21 cellular contexts compared by ENCODE assay signal in genomic region chr3:155093261-155093660, GRCh38. TPM values are rescaled to one million over a fixed set of nuclear protein-coding genes. Genes with fewer than 3 reads are reported as not detected.
DNase-seq lines count a peak whose midpoint lies in the region; ATAC-seq and TF ChIP-seq lines count a peak whose summit lies in the region.
"Had no signal": no experiment of that assay in that cellular context is flagged by ENCODE, and none has a peak within 500 bp of the region (broad histone marks: within the 10 kb centered on the region; RNA-seq: fewer than 3 reads in every experiment).

No MANE protein-coding gene starts in this region.

- H3K9ac ChIP-seq in MM.1S (ENCODE audit: low read length), result no peak overlapping the region
- H3K9ac ChIP-seq: parathyroid adenoma had no signal

- no peaks in the 10 kb centered on the region for H3K9me2 ChIP-seq in MM.1S (replicated peaks; ENCODE audit: insufficient read depth, low read length)

- H3K79me2 ChIP-seq in MM.1S (ENCODE audit: low read length), result no peaks in the 10 kb centered on the region

- no peak overlapping the region for H2AFZ ChIP-seq in MM.1S (ENCODE audit: low read length)
- H2AFZ ChIP-seq: parathyroid adenoma had no signal

- H3F3A ChIP-seq in MM.1S (ENCODE audit: insufficient read depth, low read length), result no peaks in the 10 kb centered on the region

- no peaks in the 10 kb centered on the region for H3K9me3 ChIP-seq in MM.1S (replicated peaks; ENCODE audit: insufficient read depth, low read length)
- H3K9me3 ChIP-seq in stomach, result no peaks in the 10 kb centered on the region
- no peaks in the 10 kb centered on the region for H3K9me3 ChIP-seq in left lung
- H3K9me3 ChIP-seq: right lobe of liver, transverse colon had no signal

- TF ChIP-seq EP300 in stomach (IDR thresholded peaks at IDR 0.05), result no peak

- H3K4me2 ChIP-seq in MM.1S (ENCODE audit: low read depth, low read length), result no peak overlapping the region

- intact Hi-C loops in stomach (cut with DNase I; ENCODE audit: low total_unique reads) (no loop called here), left lung (cut with DNase I) (no loop called here)

- H3K27ac ChIP-seq in MM.1S (ENCODE audit: low read length) (no peak overlapping the region), stomach (no peak overlapping the region), left lung (no peak overlapping the region)
- H3K27ac ChIP-seq: parathyroid adenoma, right lobe of liver, transverse colon had no signal

- no peaks in the 10 kb centered on the region for H3K27me3 ChIP-seq in MM.1S (replicated peaks; ENCODE audit: insufficient read depth, low read length)
- no peaks in the 10 kb centered on the region for H3K27me3 ChIP-seq in stomach
- no peaks in the 10 kb centered on the region for H3K27me3 ChIP-seq in left lung
- H3K27me3 ChIP-seq: right lobe of liver, transverse colon had no signal

- H4K20me1 ChIP-seq in MM.1S (ENCODE audit: insufficient read depth, low read length), result no peaks in the 10 kb centered on the region

- TF ChIP-seq CTCF in MM.1S (IDR thresholded peaks at IDR 0.05; ENCODE audit: low read length) (no peak), stomach (IDR thresholded peaks at IDR 0.05) (no peak), left lung (IDR thresholded peaks at IDR 0.05) (no peak)

- no peak for ATAC-seq in HG03565 (IDR thresholded peaks at IDR 0.05; ENCODE audit: unreplicated experiment)
- no peak for ATAC-seq in left lung
- ATAC-seq: left lobe of liver, right lobe of liver had no signal

- H3K4me1 ChIP-seq in MM.1S (ENCODE audit: low read length), result no peaks in the 10 kb centered on the region
- no peaks in the 10 kb centered on the region for H3K4me1 ChIP-seq in stomach
- H3K4me1 ChIP-seq in left lung, result no peaks in the 10 kb centered on the region
- H3K4me1 ChIP-seq: parathyroid adenoma, right lobe of liver, transverse colon had no signal

- 14 to 44% (median 40%) methylated on average over 7 of the region's 7 CpGs for WGBS in stomach, 5 donors

- H3K4me3 ChIP-seq in MM.1S (ENCODE audit: low read length), result no peak overlapping the region
- H3K4me3 ChIP-seq in stomach, result no peak overlapping the region
- no peak overlapping the region for H3K4me3 ChIP-seq in left lung
- H3K4me3 ChIP-seq: right lobe of liver, transverse colon had no signal

- H3K36me3 ChIP-seq in MM.1S (replicated peaks; ENCODE audit: insufficient read depth, low read length) (no peaks in the 10 kb centered on the region), stomach (no peaks in the 10 kb centered on the region), left lung (no peaks in the 10 kb centered on the region)
- H3K36me3 ChIP-seq: transverse colon had no signal

- DNase-seq in NCI-H748 (lab: John Stamatoyannopoulos, UW; ENCODE audit: unreplicated experiment), result peak; percentile 2
- DNase-seq in NCI-H748 treated with DMSO at 0.1 percent for 48 hours (lab: John Stamatoyannopoulos, UW), result no peak
- peak; percentile 59 for DNase-seq in MM.1S
- peak; percentile 93 for DNase-seq in NCI-H774 (lab: John Stamatoyannopoulos, UW)
- DNase-seq in stomach, result peak; percentile 34
- DNase-seq in activated CD4-positive, alpha-beta T cell treated with anti-CD3 and anti-CD28 coated beads, Interleukin-2, amount 50 U/mL, for 1 hour, result no peak
- no peak for DNase-seq in left lung
- DNase-seq: activated CD4-positive, alpha-beta T cell treated with anti-CD3 and anti-CD28 coated beads for 48 hours; AML-193; effector CD4-positive, alpha-beta T cell; GOT3; NCI-H1694; NCI-H510A treated with DMSO at 0.1 percent for 48 hours; right lobe of liver; Right ventricle myocardium superior; T-helper 1 cell; transverse colon had no signal

- TF ChIP-seq POLR2A in stomach (IDR thresholded peaks at IDR 0.05), result no peak

RNA-seq across cellular contexts. Expression of gene MME, which starts 13.1 kb away (rescaled TPM):
- 10 to 100 TPM in 2 of 5 donors, 1 to 10 TPM in 1, under 1 TPM in 1, not detected in 1; under 0.01 to 49.4 (median 9.3) TPM for total RNA-seq in stomach
- polyA plus RNA-seq in stomach, result 1 to 10 TPM in 2 of 3 donors, under 1 TPM in 1; 0.76 to 4.5 (median 1.3) TPM
- 10 to 100 TPM in 1 of 2 donors, 1 to 10 TPM in 1; 9.1 to 24.3 TPM for total RNA-seq in left lung
- total RNA-seq: activated T-helper 2 cell treated with anti-CD3 and anti-CD28 coated beads, Interferon-gamma antibody, Interleukin-2, Interleukin-4, amounts not matched to agents 10 μg/mL and 5 μg/mL and 100 μg/mL, durations not matched to agents 14 hours and 24 hours and 36 hours had no signal

Comparison
In these comparisons a context has a peak if more than half of its experiments do, and no peak if none do; other contexts are left out.
1. DNase-seq: peak in NCI-H748 (single experiment), MM.1S (single experiment), NCI-H774 (single experiment) and stomach (single experiment); none in NCI-H748 treated with DMSO at 0.1 percent for 48 hours (single experiment), activated CD4-positive, alpha-beta T cell treated with anti-CD3 and anti-CD28 coated beads, Interleukin-2, amount 50 U/mL, for 1 hour (single experiment) and left lung (0 of 2).